Comparison of ENCODE assay signal across 9 cellular contexts in genomic region chr17:70137451-70138230, GRCh38. TPM values are rescaled to one million over a fixed set of nuclear protein-coding genes. Genes with fewer than 3 reads are reported as not detected.
DNase-seq lines count a peak whose midpoint lies in the region; ATAC-seq and TF ChIP-seq lines count a peak whose summit lies in the region.
"Had no signal": no experiment of that assay in that cellular context is flagged by ENCODE, and none has a peak within 500 bp of the region (broad histone marks: within the 10 kb centered on the region; RNA-seq: fewer than 3 reads in every experiment).

No MANE protein-coding gene starts in this region.

- H3K27ac ChIP-seq in CD4-positive, CD25-positive, alpha-beta regulatory T cell (ENCODE audit: insufficient read depth, low read length, poor library complexity, severe bottlenecking): no peak overlapping the region
- H3K27ac ChIP-seq in ovary: peak overlapping the region; percentile 70 to 76
- H3K27ac ChIP-seq: SK-N-MC had no signal

- H3K36me3 ChIP-seq in CD4-positive, CD25-positive, alpha-beta regulatory T cell (ENCODE audit: control insufficient read depth, insufficient read depth, low read length): no peaks in the 10 kb centered on the region
- no peaks in the 10 kb centered on the region for H3K36me3 ChIP-seq in ovary

- peaks cover 5% of the 10 kb centered on the region for H3K27me3 Mint-ChIP-seq in CD4-positive, CD25-positive, alpha-beta regulatory T cell

- no peak for TF ChIP-seq POLR2A in ovary (IDR thresholded peaks at IDR 0.05)

- H3K36me3 Mint-ChIP-seq in CD4-positive, CD25-positive, alpha-beta regulatory T cell: no peaks in the 10 kb centered on the region

- intact Hi-C loops in ovary (cut with DNase I): no loop called here

- DNase-seq in CD4-positive, CD25-positive, alpha-beta regulatory T cell: peak in 1 of 3 donors; percentile 69
- DNase-seq in fibroblast of villous mesenchyme (ENCODE audit: low read depth) (peak; percentile 98), ovary (peak; percentile 36 to 70 (median 43)), NCI-H187 (lab: John Stamatoyannopoulos, UW) (no peak)
- DNase-seq in central memory CD4-positive, alpha-beta T cell: no peak

- peaks cover 4 to 13% (median 8%) of the 10 kb centered on the region in 4 donors for H3K4me1 Mint-ChIP-seq in CD4-positive, CD25-positive, alpha-beta regulatory T cell

- 3 to 5% (median 5%) methylated on average over 9 of the region's 9 CpGs for WGBS in ovary, 3 donors

- H3K4me1 ChIP-seq in CD4-positive, CD25-positive, alpha-beta regulatory T cell (ENCODE audit: control insufficient read depth, insufficient read depth, low read length, poor library complexity, severe bottlenecking): no peaks in the 10 kb centered on the region
- H3K4me1 ChIP-seq in ovary (ENCODE audit: insufficient read depth): peaks cover 8% of the 10 kb centered on the region

- peaks cover 0 to 2% (median 0%) of the 10 kb centered on the region in 7 donors for H3K9me3 Mint-ChIP-seq in CD4-positive, CD25-positive, alpha-beta regulatory T cell

- no peaks in the 10 kb centered on the region for H3K27me3 ChIP-seq in CD4-positive, CD25-positive, alpha-beta regulatory T cell (ENCODE audit: control insufficient read depth, insufficient read depth, low read length)
- H3K27me3 ChIP-seq in ovary: no peaks in the 10 kb centered on the region

- no peaks in the 10 kb centered on the region for H3K9me3 ChIP-seq in CD4-positive, CD25-positive, alpha-beta regulatory T cell (ENCODE audit: control insufficient read depth in 2 of 2, low read length in 2 of 2)
- no peaks in the 10 kb centered on the region for H3K9me3 ChIP-seq in ovary

- peak; percentile 2 for TF ChIP-seq EP300 in ovary (IDR thresholded peaks at IDR 0.05)

- H3K27ac Mint-ChIP-seq in CD4-positive, CD25-positive, alpha-beta regulatory T cell: peak overlapping the region in 2 of 3 donors; percentile 40 to 81

- peak overlapping the region; percentile 51 for H3K4me3 ChIP-seq in CD4-positive, CD25-positive, alpha-beta regulatory T cell (ENCODE audit: low read depth, low read length)
- H3K4me3 ChIP-seq in WI38 (ENCODE audit: low read depth, low read length) (peak overlapping the region; percentile 57), fibroblast of villous mesenchyme (ENCODE audit: low read depth, low read length) (peak overlapping the region; percentile 45), ovary (peak overlapping the region; percentile 28)
- H3K4me3 ChIP-seq: SK-N-MC had no signal

- no peak for ATAC-seq in CD4-positive, CD25-positive, alpha-beta regulatory T cell (ENCODE audit: low read depth in 2 of 2)
- ATAC-seq in GM19328 (IDR thresholded peaks at IDR 0.05; ENCODE audit: unreplicated experiment): peak; percentile 95
- ATAC-seq in HG03196 (IDR thresholded peaks at IDR 0.05; ENCODE audit: unreplicated experiment): peak; percentile 100

- TF ChIP-seq CTCF in WI38 (IDR thresholded peaks at IDR 0.05; ENCODE audit: low read depth, low read length): no peak
- TF ChIP-seq CTCF in fibroblast of villous mesenchyme (IDR thresholded peaks at IDR 0.05; ENCODE audit: insufficient read depth, low read depth, low read length): no peak
- TF ChIP-seq CTCF in ovary (IDR thresholded peaks at IDR 0.05): no peak

- peak overlapping the region in 2 of 4 donors; percentile 71 to 80 for H3K4me3 Mint-ChIP-seq in CD4-positive, CD25-positive, alpha-beta regulatory T cell

RNA-seq across cellular contexts. Expression of gene KCNJ2, which starts 31.7 kb away (rescaled TPM):
- total RNA-seq in CD4-positive, CD25-positive, alpha-beta regulatory T cell: 0.22 TPM
- not detected for polyA plus RNA-seq in CD4-positive, CD25-positive, alpha-beta regulatory T cell
- total RNA-seq in fibroblast of villous mesenchyme (0.64 and 0.86 TPM in 2 replicates), ovary (1 to 10 TPM; 1.3 to 3.8 (median 2.7) TPM)
- 1 to 10 TPM in 1 of 2 donors, under 1 TPM in 1; 0.97 to 1.6 TPM for polyA plus RNA-seq in ovary

Comparison
In these comparisons a context has a peak if more than half of its experiments do, and no peak if none do; other contexts are left out.
1. ATAC-seq: peak in GM19328 (single experiment) and HG03196 (single experiment); none in CD4-positive, CD25-positive, alpha-beta regulatory T cell (0 of 2).
2. DNase-seq: peak in fibroblast of villous mesenchyme (single experiment) and ovary (5 of 5); none in NCI-H187 (0 of 2) and central memory CD4-positive, alpha-beta T cell (single experiment).
3. Peak in every context shown above with its lines, with median percentiles within 50 percentile points of each other: H3K4me3 ChIP-seq.